29 cellular contexts compared by ENCODE assay signal in genomic region chr18:33132657-33133056, GRCh38.
"Had no signal": no experiment of that assay in that cellular context is flagged by ENCODE, and none has a peak within 500 bp of the region (broad histone marks: within the 10 kb centered on the region; RNA-seq: fewer than 3 reads in every experiment).

No MANE protein-coding gene starts in this region.

- H3K9me3 ChIP-seq: adrenal gland, body of pancreas, breast epithelium had no signal

- H3K36me3 ChIP-seq: adrenal gland, brain microvascular endothelial cell, breast epithelium had no signal

- DNase-seq: activated B cell treated with CpG ODN at 0.5 μM for 24 hours; activated CD4-positive, alpha-beta memory T cell treated with anti-CD3 and anti-CD28 coated beads for 36 hours; activated CD4-positive, alpha-beta T cell treated with anti-CD3 and anti-CD28 coated beads for 4 hours; activated CD4-positive, alpha-beta T cell treated with anti-CD3 and anti-CD28 coated beads, Interleukin-2, amount 10 ng/mL, durations not matched to agents 24 days and 14 days; activated CD4-positive, alpha-beta T cell treated with anti-CD3 and anti-CD28 coated beads, Interleukin-2, amount 50 U/mL, for 1 hour; activated CD4-positive, alpha-beta T cell treated with anti-CD3 and anti-CD28 coated beads, Interleukin-2, amount 50 U/mL, for 4 hours; activated CD4-positive, CD25-positive, alpha-beta regulatory T cell treated with anti-CD3 and anti-CD28 coated beads, Interleukin-2, amount 50 U/mL, for 72 hours; activated CD8-positive, alpha-beta memory T cell treated with anti-CD3 and anti-CD28 coated beads, Interleukin-2, amount 50 U/mL, for 4 hours; activated CD8-positive, alpha-beta T cell treated with anti-CD3 and anti-CD28 coated beads for 36 hours; activated effector memory CD4-positive, alpha-beta T cell treated with anti-CD3 and anti-CD28 coated beads, Interleukin-2, amount 50 U/mL, for 16 hours; activated gamma-delta T cell treated with Interleukin-2 at 50 U/mL for 16 hours; activated naive CD4-positive, alpha-beta T cell; activated naive CD4-positive, alpha-beta T cell treated with anti-CD3 and anti-CD28 coated beads for 36 hours; activated naive CD4-positive, alpha-beta T cell treated with anti-CD3 and anti-CD28 coated beads, Interleukin-2, amount 50 U/mL, for 16 hours; activated naive CD8-positive, alpha-beta T cell treated with anti-CD3 and anti-CD28 coated beads for 36 hours; activated T-cell treated with anti-CD3 and anti-CD28 coated beads for 4 hours; activated T-cell treated with anti-CD3 and anti-CD28 coated beads, Interleukin-2, amount 50 U/mL, for 1 hour; activated T-cell treated with anti-CD3 and anti-CD28 coated beads, Interleukin-2, amount 50 U/mL, for 4 hours; activated T-cell treated with anti-CD3 and anti-CD28 coated beads, Interleukin-2, amount 50 U/mL, for 72 hours; adrenal gland; amniotic stem cell; aorta; body of pancreas; brain microvascular endothelial cell; central memory CD4-positive, alpha-beta T cell; T-helper 2 cell; T-helper 9 cell had no signal

- H3K27me3 ChIP-seq: adrenal gland, body of pancreas, brain microvascular endothelial cell, breast epithelium had no signal

- H3K4me1 ChIP-seq: adrenal gland, breast epithelium had no signal

- H3K27ac ChIP-seq: adrenal gland, body of pancreas, brain microvascular endothelial cell, breast epithelium, VCaP had no signal

- H3K4me3 ChIP-seq: adrenal gland, body of pancreas, breast epithelium had no signal
